Comparison of ENCODE assay signal across 18 cellular contexts in genomic region chr9:14245901-14246525, GRCh38.
DNase-seq lines count a peak whose midpoint lies in the region; TF ChIP-seq lines count a peak whose summit lies in the region.
"Had no signal": no experiment of that assay in that cellular context is flagged by ENCODE, and none has a peak within 500 bp of the region (broad histone marks: within the 10 kb centered on the region; RNA-seq: fewer than 3 reads in every experiment).

No MANE protein-coding gene starts in this region.

- DNase-seq in H4 (ENCODE audit: low spot score) (peak; percentile 36), amniotic epithelial cell (ENCODE audit: low read depth) (peak; percentile 93), fibroblast of villous mesenchyme (ENCODE audit: low read depth) (peak; percentile 83), NCI-H2107 (lab: John Stamatoyannopoulos, UW) (no peak), NCI-H82 treated with DMSO at 0.1 percent for 48 hours (lab: John Stamatoyannopoulos, UW; ENCODE audit: unreplicated experiment) (no peak)
- no peak for DNase-seq in stimulated activated CD4-positive, alpha-beta T cell treated with anti-CD3 and anti-CD28 coated beads, Interleukin-4, amount 100 ng/mL, for 4 hours
- no peak for DNase-seq in effector memory CD4-positive, alpha-beta T cell
- DNase-seq: activated CD8-positive, alpha-beta T cell treated with anti-CD3 and anti-CD28 coated beads, Interleukin-2, amount 10 ng/mL, durations not matched to agents 7 days and 5 days; amygdala; hypothalamus; left lung; naive B cell; NCI-H146; NCI-H526 had no signal

- H3K4me2 ChIP-seq in skeletal muscle satellite cell (ENCODE audit: low read length): peak overlapping the region; percentile 35

- TF ChIP-seq CTCF in fibroblast of villous mesenchyme (IDR thresholded peaks at IDR 0.05; ENCODE audit: insufficient read depth, low read depth, low read length): no peak

- H3K4me3 ChIP-seq in fibroblast of villous mesenchyme (ENCODE audit: low read depth, low read length) (no peak overlapping the region), skeletal muscle satellite cell (ENCODE audit: low read length) (no peak overlapping the region)
- H3K4me3 ChIP-seq in effector memory CD4-positive, alpha-beta T cell (ENCODE audit: insufficient read depth, low read depth, low read length, poor library complexity, severe bottlenecking): no peak overlapping the region
- H3K4me3 ChIP-seq: esophagus muscularis mucosa, left lung, suprapubic skin had no signal

- H3K36me3 ChIP-seq in skeletal muscle satellite cell (ENCODE audit: insufficient read depth, low read length): no peaks in the 10 kb centered on the region
- H3K36me3 ChIP-seq in effector memory CD4-positive, alpha-beta T cell (ENCODE audit: control insufficient read depth, insufficient read depth, low read length): no peaks in the 10 kb centered on the region
- H3K36me3 ChIP-seq: esophagus muscularis mucosa, left lung, suprapubic skin had no signal

- H3K27me3 ChIP-seq in skeletal muscle satellite cell (ENCODE audit: control insufficient read depth, insufficient read depth, low read length): no peaks in the 10 kb centered on the region
- H3K27me3 ChIP-seq in effector memory CD4-positive, alpha-beta T cell (replicated peaks; ENCODE audit: control insufficient read depth, insufficient read depth, low read length, poor library complexity, severe bottlenecking): no peaks in the 10 kb centered on the region
- H3K27me3 ChIP-seq: esophagus muscularis mucosa, left lung, suprapubic skin had no signal

- peaks cover 16% of the 10 kb centered on the region for H3K4me1 ChIP-seq in skeletal muscle satellite cell (ENCODE audit: control insufficient read depth, insufficient read depth, low read length)
- H3K4me1 ChIP-seq in effector memory CD4-positive, alpha-beta T cell (ENCODE audit: control insufficient read depth, insufficient read depth, low read length, poor library complexity, severe bottlenecking): no peaks in the 10 kb centered on the region

- H3K9me3 ChIP-seq in skeletal muscle satellite cell (replicated peaks; ENCODE audit: low read length): no peaks in the 10 kb centered on the region
- H3K9me3 ChIP-seq in effector memory CD4-positive, alpha-beta T cell (ENCODE audit: control insufficient read depth, low read length): no peaks in the 10 kb centered on the region
- H3K9me3 ChIP-seq: esophagus muscularis mucosa, left lung, suprapubic skin had no signal

- H3K27ac ChIP-seq in effector memory CD4-positive, alpha-beta T cell (ENCODE audit: insufficient read depth, low read length, poor library complexity, severe bottlenecking): no peak overlapping the region
- H3K27ac ChIP-seq: C4-2B, esophagus muscularis mucosa, left lung, suprapubic skin had no signal

- no peak overlapping the region for H3K9ac ChIP-seq in skeletal muscle satellite cell (ENCODE audit: low read depth, low read length)

Comparison
In these comparisons a context has a peak if more than half of its experiments do, and no peak if none do; other contexts are left out.
1. DNase-seq: peak in H4 (single experiment), amniotic epithelial cell (single experiment) and fibroblast of villous mesenchyme (single experiment); none in NCI-H2107 (single experiment), stimulated activated CD4-positive, alpha-beta T cell treated with anti-CD3 and anti-CD28 coated beads, Interleukin-4, amount 100 ng/mL, for 4 hours (0 of 2), NCI-H82 treated with DMSO at 0.1 percent for 48 hours (single experiment) and effector memory CD4-positive, alpha-beta T cell (0 of 3).